In the genomic region with DNA sequence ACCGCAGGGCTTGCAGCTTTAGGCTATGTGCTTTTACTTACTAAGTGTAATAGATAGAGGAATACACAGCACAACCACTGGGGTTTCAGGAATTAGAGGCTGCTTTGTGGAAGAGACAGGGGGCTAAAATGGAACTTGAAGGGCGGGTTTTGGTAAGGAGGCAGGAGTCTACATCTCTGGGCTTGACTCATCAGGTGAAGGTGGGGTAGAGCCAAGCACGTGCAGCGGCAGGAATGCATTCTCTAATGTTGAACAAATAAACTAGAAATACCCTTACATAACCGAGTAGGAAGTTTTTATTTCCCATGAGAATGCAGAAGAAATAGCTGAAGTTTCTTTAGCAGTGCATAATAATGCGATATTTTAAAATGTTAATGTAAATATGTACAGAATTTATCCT, we compare ENCODE assay signal across 28 cellular contexts.
"Had no signal": no experiment of that assay in that cellular context is flagged by ENCODE, and none has a peak within 500 bp of the region (broad histone marks: within the 10 kb centered on the region; RNA-seq: fewer than 3 reads in every experiment).

No MANE protein-coding gene starts in this region.

- DNase-seq: activated B cell treated with CpG ODN at 0.5 μM for 24 hours; activated CD4-positive, alpha-beta memory T cell treated with anti-CD3 and anti-CD28 coated beads for 36 hours; activated CD4-positive, alpha-beta T cell treated with anti-CD3 and anti-CD28 coated beads for 36 hours; activated CD4-positive, alpha-beta T cell treated with anti-CD3 and anti-CD28 coated beads, Interleukin-2, amount 10 ng/mL, durations not matched to agents 24 days and 14 days; activated CD8-positive, alpha-beta memory T cell treated with anti-CD3 and anti-CD28 coated beads, Interleukin-2, amount 10 ng/mL, durations not matched to agents 7 days and 5 days; activated CD8-positive, alpha-beta memory T cell treated with anti-CD3 and anti-CD28 coated beads, Interleukin-2, amount 50 U/mL, for 4 hours; activated CD8-positive, alpha-beta T cell treated with anti-CD3 and anti-CD28 coated beads, Interleukin-2, amount 10 ng/mL, durations not matched to agents 7 days and 5 days; activated effector memory CD4-positive, alpha-beta T cell treated with anti-CD3 and anti-CD28 coated beads, Interleukin-2, amount 50 U/mL, for 16 hours; activated naive CD4-positive, alpha-beta T cell treated with anti-CD3 and anti-CD28 coated beads, Interleukin-2, amount 50 U/mL, for 16 hours; activated T-cell treated with anti-CD3 and anti-CD28 coated beads, Interleukin-2, amount 50 U/mL, for 1 hour; activated T-cell treated with anti-CD3 and anti-CD28 coated beads, Interleukin-2, amount 50 U/mL, for 48 hours; amniotic stem cell; anterior cingulate cortex; brain microvascular endothelial cell; caudate nucleus; cortex of kidney; dermis blood vessel endothelial cell; effector CD8-positive, alpha-beta T cell; foreskin fibroblast; head of caudate nucleus; T-helper 1 cell; T-helper 17 cell; T1000; WERI-Rb-1 had no signal

- H3K27ac ChIP-seq: brain microvascular endothelial cell, epithelial cell of prostate, WERI-Rb-1 had no signal

- ATAC-seq: activated CD4-positive, alpha-beta T cell treated with anti-CD3 and anti-CD28 coated beads for 36 hours; activated CD4-positive, CD25-positive, alpha-beta regulatory T cell treated with anti-CD3 and anti-CD28 coated beads, Interleukin-2, amount 50 U/mL, for 24 hours; activated CD8-positive, alpha-beta memory T cell treated with anti-CD3 and anti-CD28 coated beads, Interleukin-2, amount 10 ng/mL, durations not matched to agents 7 days and 5 days; activated CD8-positive, alpha-beta T cell treated with anti-CD3 and anti-CD28 coated beads, Interleukin-2, amount 10 ng/mL, durations not matched to agents 7 days and 5 days; T-helper 17 cell had no signal

- H3K36me3 ChIP-seq: brain microvascular endothelial cell, WERI-Rb-1 had no signal

- FAIRE-seq: astrocyte, endothelial cell of umbilical vein had no signal

- H3K27me3 ChIP-seq: brain microvascular endothelial cell had no signal
